ENCODE assay signal across 27 cellular contexts in the genomic region with DNA sequence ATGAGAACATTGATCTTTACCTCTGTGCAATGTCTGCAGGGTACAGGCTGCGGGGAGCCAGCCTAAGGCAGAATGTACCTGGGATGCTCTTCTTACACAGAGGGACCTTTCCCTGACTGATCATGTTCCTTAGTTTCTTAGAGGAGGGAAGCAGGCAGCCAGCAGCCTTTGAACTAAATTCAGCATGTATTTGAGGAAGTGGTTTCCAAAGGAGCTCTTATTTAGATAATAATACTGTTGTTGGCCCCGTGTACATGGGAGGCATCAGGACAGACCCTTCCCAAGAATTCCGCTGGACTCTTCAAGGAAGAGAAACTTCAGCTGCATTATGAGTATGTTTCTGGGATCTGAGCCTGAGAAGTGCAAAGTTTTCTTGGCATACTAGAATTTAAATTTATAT.
"Had no signal": no experiment of that assay in that cellular context is flagged by ENCODE, and none has a peak within 500 bp of the region (broad histone marks: within the 10 kb centered on the region; RNA-seq: fewer than 3 reads in every experiment).

No MANE protein-coding gene starts in this region.

- FAIRE-seq: keratinocyte had no signal

- H3K9me3 Mint-ChIP-seq: endodermal cell; naive thymus-derived CD8-positive, alpha-beta T cell; nephron progenitor cell; stimulated activated effector memory CD8-positive, alpha-beta T cell treated with anti-CD3 and anti-CD28 coated beads, Interleukin-12 subunit alpha, Interleukin-12 subunit beta, amount 100 ng/mL, for 72 hours had no signal

- H3K27ac Mint-ChIP-seq: endodermal cell; naive thymus-derived CD8-positive, alpha-beta T cell; nephron progenitor cell; stimulated activated effector memory CD8-positive, alpha-beta T cell treated with anti-CD3 and anti-CD28 coated beads, Interleukin-12 subunit alpha, Interleukin-12 subunit beta, amount 100 ng/mL, for 72 hours had no signal

- H3K9me3 ChIP-seq: gastrocnemius medialis, lower lobe of right lung, ovary, psoas muscle, sigmoid colon, stomach, thyroid gland, vagina had no signal

- H3K4me1 Mint-ChIP-seq: endodermal cell; naive thymus-derived CD8-positive, alpha-beta T cell; stimulated activated effector memory CD8-positive, alpha-beta T cell treated with anti-CD3 and anti-CD28 coated beads, Interleukin-12 subunit alpha, Interleukin-12 subunit beta, amount 100 ng/mL, for 72 hours had no signal

- H3K4me1 ChIP-seq: gastrocnemius medialis, lower lobe of right lung, psoas muscle, sigmoid colon, stomach, thyroid gland, vagina had no signal

- H3K36me3 ChIP-seq: gastrocnemius medialis, lower lobe of right lung, ovary, sigmoid colon, stomach, thyroid gland, vagina had no signal

- H3K4me3 ChIP-seq: dorsolateral prefrontal cortex, gastrocnemius medialis, lower lobe of right lung, ovary, psoas muscle, sigmoid colon, stomach, thyroid gland, vagina had no signal

- H3K27ac ChIP-seq: dorsolateral prefrontal cortex, epithelial cell of prostate, gastrocnemius medialis, lower lobe of right lung, ovary, psoas muscle, sigmoid colon, stomach, thyroid gland, vagina had no signal

- H3K4me3 Mint-ChIP-seq: endodermal cell; naive thymus-derived CD8-positive, alpha-beta T cell; nephron progenitor cell; stimulated activated effector memory CD8-positive, alpha-beta T cell treated with anti-CD3 and anti-CD28 coated beads, Interleukin-12 subunit alpha, Interleukin-12 subunit beta, amount 100 ng/mL, for 72 hours had no signal

- H3K27me3 ChIP-seq: dorsolateral prefrontal cortex, ovary, thyroid gland, vagina had no signal

- DNase-seq: dorsolateral prefrontal cortex; effector CD8-positive, alpha-beta T cell; endodermal cell; foreskin fibroblast; gastrocnemius medialis; head of caudate nucleus; left ventricle myocardium superior; lower lobe of right lung; naive thymus-derived CD8-positive, alpha-beta T cell; nephron progenitor cell; occipital lobe; ovary; posterior cingulate gyrus; psoas muscle; right cardiac atrium; sigmoid colon; stimulated activated CD4-positive, alpha-beta T cell treated with anti-CD3 and anti-CD28 coated beads, Interleukin-2, amount 100 ng/mL, for 24 hours; stimulated activated CD4-positive, alpha-beta T cell treated with anti-CD3 and anti-CD28 coated beads, Interleukin-4, amount 100 ng/mL, for 24 hours; stimulated activated naive CD4-positive, alpha-beta T cell treated with Interleukin-2 at 50 U/mL for 16 hours; stomach; thyroid gland; trophoblast cell had no signal

- ATAC-seq: esophagus mucosa; gastrocnemius medialis; left ventricle myocardium superior; lower lobe of right lung; naive thymus-derived CD8-positive, alpha-beta T cell; psoas muscle; right cardiac atrium; stimulated activated effector memory CD8-positive, alpha-beta T cell treated with anti-CD3 and anti-CD28 coated beads, Interleukin-12 subunit alpha, Interleukin-12 subunit beta, amount 100 ng/mL, for 72 hours had no signal

- H3K36me3 Mint-ChIP-seq: naive thymus-derived CD8-positive, alpha-beta T cell; stimulated activated effector memory CD8-positive, alpha-beta T cell treated with anti-CD3 and anti-CD28 coated beads, Interleukin-12 subunit alpha, Interleukin-12 subunit beta, amount 100 ng/mL, for 72 hours had no signal
